Comparison of ENCODE assay signal across 15 cellular contexts in the genomic region with DNA sequence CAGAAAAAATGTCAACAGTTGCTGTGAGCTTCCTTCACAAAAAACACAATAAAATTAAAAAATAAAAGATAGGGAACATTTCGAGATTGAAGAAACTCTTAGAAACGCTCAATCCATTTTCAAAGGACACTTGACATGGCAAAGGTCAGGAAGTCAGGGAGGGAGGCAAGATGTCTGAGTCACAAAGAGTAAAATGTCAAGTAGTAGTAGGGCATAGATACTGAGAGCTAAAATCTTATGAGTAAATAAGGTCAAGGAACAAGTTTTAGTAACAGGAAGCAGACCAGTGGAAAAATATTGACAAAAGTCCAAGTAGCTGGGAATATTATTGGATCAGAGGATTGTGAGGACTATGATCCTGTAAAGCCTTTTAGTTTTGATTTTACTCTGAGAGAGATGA.
DNase-seq lines count a peak whose midpoint lies in the region; ATAC-seq and TF ChIP-seq lines count a peak whose summit lies in the region.
"Had no signal": no experiment of that assay in that cellular context is flagged by ENCODE, and none has a peak within 500 bp of the region (broad histone marks: within the 10 kb centered on the region; RNA-seq: fewer than 3 reads in every experiment).

No MANE protein-coding gene starts in this region.

- no peaks in the 10 kb centered on the region for H4K20me1 ChIP-seq in Loucy (ENCODE audit: insufficient read depth, low read length, poor library complexity, severe bottlenecking)

- H3K9me2 ChIP-seq in Loucy (replicated peaks; ENCODE audit: low read depth, low read length): no peaks in the 10 kb centered on the region

- no peaks in the 10 kb centered on the region for H3K9me3 Mint-ChIP-seq in progenitor cell of endocrine pancreas (ENCODE audit: low read depth)
- H3K9me3 Mint-ChIP-seq in stimulated activated effector memory CD8-positive, alpha-beta T cell treated with anti-CD3 and anti-CD28 coated beads, Interleukin-12 subunit alpha, Interleukin-12 subunit beta, amount 100 ng/mL, for 72 hours: no peaks in the 10 kb centered on the region
- H3K9me3 Mint-ChIP-seq: CD4-positive, alpha-beta T cell had no signal

- H3K36me3 Mint-ChIP-seq in progenitor cell of endocrine pancreas (ENCODE audit: insufficient read depth): no peaks in the 10 kb centered on the region
- no peaks in the 10 kb centered on the region for H3K36me3 Mint-ChIP-seq in stimulated activated effector memory CD8-positive, alpha-beta T cell treated with anti-CD3 and anti-CD28 coated beads, Interleukin-12 subunit alpha, Interleukin-12 subunit beta, amount 100 ng/mL, for 72 hours

- H3F3A ChIP-seq in Loucy (ENCODE audit: low read depth): peaks cover 9% of the 10 kb centered on the region

- TF ChIP-seq CTCF in Loucy (conservative IDR thresholded peaks at IDR 0.05; ENCODE audit: low read length) (no peak), fibroblast of mammary gland (conservative IDR thresholded peaks at IDR 0.05; ENCODE audit: control insufficient read depth, insufficient read depth, low read depth, low read length) (no peak), thoracic aorta (IDR thresholded peaks at IDR 0.05) (no peak), progenitor cell of endocrine pancreas (IDR thresholded peaks at IDR 0.05; ENCODE audit: unreplicated experiment) (no peak)

- H3K27me3 ChIP-seq in Loucy (ENCODE audit: insufficient read depth, low read length, poor library complexity, severe bottlenecking) (no peaks in the 10 kb centered on the region), thoracic aorta (replicated peaks; ENCODE audit: insufficient read depth) (no peaks in the 10 kb centered on the region)

- peak; percentile 57 for ATAC-seq in thoracic aorta (ENCODE audit: insufficient number of reproducible peaks, low FRiP score, low read depth)
- no peak for ATAC-seq in stimulated activated effector memory CD8-positive, alpha-beta T cell treated with anti-CD3 and anti-CD28 coated beads, Interleukin-12 subunit alpha, Interleukin-12 subunit beta, amount 100 ng/mL, for 72 hours
- ATAC-seq: K562, Panc1 had no signal

- no peak overlapping the region for H3K27ac Mint-ChIP-seq in progenitor cell of endocrine pancreas
- H3K27ac Mint-ChIP-seq in stimulated activated effector memory CD8-positive, alpha-beta T cell treated with anti-CD3 and anti-CD28 coated beads, Interleukin-12 subunit alpha, Interleukin-12 subunit beta, amount 100 ng/mL, for 72 hours: no peak overlapping the region
- H3K27ac Mint-ChIP-seq: B cell; CD4-positive, alpha-beta T cell had no signal

- peak overlapping the region; percentile 78 for H3K4me2 ChIP-seq in Loucy (ENCODE audit: low read depth, low read length, poor library complexity, severe bottlenecking)

- H3K4me3 ChIP-seq in Loucy (ENCODE audit: low read length, poor library complexity, severe bottlenecking) (no peak overlapping the region), fibroblast of mammary gland (ENCODE audit: control insufficient read depth, low read depth, low read length) (no peak overlapping the region), thoracic aorta (no peak overlapping the region)
- H3K4me3 ChIP-seq: K562 had no signal

- no peak overlapping the region for H3K4me3 Mint-ChIP-seq in progenitor cell of endocrine pancreas (ENCODE audit: low read depth)
- H3K4me3 Mint-ChIP-seq in stimulated activated effector memory CD8-positive, alpha-beta T cell treated with anti-CD3 and anti-CD28 coated beads, Interleukin-12 subunit alpha, Interleukin-12 subunit beta, amount 100 ng/mL, for 72 hours: no peak overlapping the region
- H3K4me3 Mint-ChIP-seq: B cell; CD4-positive, alpha-beta T cell had no signal

- no peaks in the 10 kb centered on the region for H3K27me3 Mint-ChIP-seq in progenitor cell of endocrine pancreas
- H3K27me3 Mint-ChIP-seq: B cell; CD4-positive, alpha-beta T cell had no signal

- H3K9me3 ChIP-seq in Loucy (ENCODE audit: insufficient read depth, low read depth, low read length) (no peaks in the 10 kb centered on the region), thoracic aorta (no peaks in the 10 kb centered on the region)

- no peaks in the 10 kb centered on the region for H3K79me2 ChIP-seq in Loucy (ENCODE audit: insufficient read depth, low read length)

- no peaks in the 10 kb centered on the region for H3K36me3 ChIP-seq in Loucy (ENCODE audit: insufficient read depth, low read length)
- H3K36me3 ChIP-seq in thoracic aorta: no peaks in the 10 kb centered on the region

- H3K4me1 ChIP-seq in Loucy (ENCODE audit: insufficient read depth, low read length, poor library complexity, severe bottlenecking): peaks cover 41% of the 10 kb centered on the region
- no peaks in the 10 kb centered on the region for H3K4me1 ChIP-seq in thoracic aorta (ENCODE audit: control insufficient read depth in 1 of 2, low read depth in 2 of 2)

- H3K4me1 Mint-ChIP-seq in progenitor cell of endocrine pancreas (ENCODE audit: low read depth): no peaks in the 10 kb centered on the region
- no peaks in the 10 kb centered on the region for H3K4me1 Mint-ChIP-seq in stimulated activated effector memory CD8-positive, alpha-beta T cell treated with anti-CD3 and anti-CD28 coated beads, Interleukin-12 subunit alpha, Interleukin-12 subunit beta, amount 100 ng/mL, for 72 hours
- H3K4me1 Mint-ChIP-seq: B cell had no signal

- DNase-seq in EH (ENCODE audit: low read depth) (peak; percentile 12), fibroblast of mammary gland (ENCODE audit: low read depth) (peak; percentile 6), thoracic aorta (ENCODE audit: low spot score) (no peak), NCI-H526 (lab: John Stamatoyannopoulos, UW) (no peak), progenitor cell of endocrine pancreas (ENCODE audit: low spot score, unreplicated experiment) (no peak)
- no peak for DNase-seq in stimulated activated effector memory CD8-positive, alpha-beta T cell treated with anti-CD3 and anti-CD28 coated beads, Interleukin-12 subunit alpha, Interleukin-12 subunit beta, amount 100 ng/mL, for 72 hours (ENCODE audit: low spot score in 2 of 2)
- DNase-seq: CD4-positive, alpha-beta T cell; NCI-H1092 treated with DMSO at 0.1 percent for 48 hours; NCI-H1694; NCI-H345; Right ventricle myocardium superior had no signal

- peak overlapping the region in 1 of 2 donors; percentile 53 for H3K27ac ChIP-seq in thoracic aorta

- peak overlapping the region; percentile 62 for H3K9ac ChIP-seq in Loucy (ENCODE audit: low read depth, low read length, poor library complexity, severe bottlenecking)

- peak overlapping the region; percentile 35; the same call in 1 of the 2 replicates for H2AFZ ChIP-seq in Loucy (ENCODE audit: low read length)

Comparison
In these comparisons a context has a peak if more than half of its experiments do, and no peak if none do; other contexts are left out.
1. DNase-seq: peak in EH (single experiment) and fibroblast of mammary gland (single experiment); none in thoracic aorta (single experiment), NCI-H526 (0 of 2), progenitor cell of endocrine pancreas (single experiment) and stimulated activated effector memory CD8-positive, alpha-beta T cell treated with anti-CD3 and anti-CD28 coated beads, Interleukin-12 subunit alpha, Interleukin-12 subunit beta, amount 100 ng/mL, for 72 hours (0 of 2).